Comparison of ENCODE assay signal across 8 cellular contexts in genomic region chr14:95518045-95518751, GRCh38. TPM values are rescaled to one million over a fixed set of nuclear protein-coding genes. Genes with fewer than 3 reads are reported as not detected.
DNase-seq lines count a peak whose midpoint lies in the region; ATAC-seq and TF ChIP-seq lines count a peak whose summit lies in the region.

No MANE protein-coding gene starts in this region.

- peaks cover 9% of the 10 kb centered on the region for H3K36me3 Mint-ChIP-seq in activated naive CD8-positive, alpha-beta T cell treated with anti-CD3 and anti-CD28 coated beads, Interleukin-2, amount 10 ng/mL, durations not matched to agents 7 days and 5 days
- H3K36me3 Mint-ChIP-seq in nephron (ENCODE audit: low read depth), result no peaks in the 10 kb centered on the region

- H3K27me3 Mint-ChIP-seq in activated naive CD8-positive, alpha-beta T cell treated with anti-CD3 and anti-CD28 coated beads, Interleukin-2, amount 10 ng/mL, durations not matched to agents 7 days and 5 days, result no peaks in the 10 kb centered on the region
- peaks cover 34% of the 10 kb centered on the region for H3K27me3 Mint-ChIP-seq in nephron (ENCODE audit: low read depth)

- TF ChIP-seq CTCF in nephron (IDR thresholded peaks at IDR 0.05; ENCODE audit: unreplicated experiment in 3 of 3), result no peak

- POLR2A ChIA-PET in activated naive CD8-positive, alpha-beta T cell treated with anti-CD3 and anti-CD28 coated beads, Interleukin-2, amount 10 ng/mL, durations not matched to agents 7 days and 5 days (lab: Charles Lee), result interaction anchor here (0.7 to 3.2 kb wide), 4 partner anchors 11 to 76 kb away, joined by 3 to 25 read pairs (median 8); partner anchors contain the start of gene GLRX5

- no peaks in the 10 kb centered on the region for H3K9me3 Mint-ChIP-seq in activated naive CD8-positive, alpha-beta T cell treated with anti-CD3 and anti-CD28 coated beads, Interleukin-2, amount 10 ng/mL, durations not matched to agents 7 days and 5 days
- H3K9me3 Mint-ChIP-seq in nephron, result no peaks in the 10 kb centered on the region

- peak overlapping the region; percentile 77 for H3K4me3 Mint-ChIP-seq in activated naive CD8-positive, alpha-beta T cell treated with anti-CD3 and anti-CD28 coated beads, Interleukin-2, amount 10 ng/mL, durations not matched to agents 7 days and 5 days
- H3K4me3 Mint-ChIP-seq in nephron, result peak overlapping the region; percentile 79 to 82 (median 80)

- H3K27ac Mint-ChIP-seq in activated naive CD8-positive, alpha-beta T cell treated with anti-CD3 and anti-CD28 coated beads, Interleukin-2, amount 10 ng/mL, durations not matched to agents 7 days and 5 days, result peak overlapping the region; percentile 97
- peak overlapping the region in 1 of 3 experiments; percentile 46 for H3K27ac Mint-ChIP-seq in nephron

- DNase-seq in Kasumi-1 (lab: John Stamatoyannopoulos, UW), result peak; percentile 18 to 27
- DNase-seq in activated naive CD8-positive, alpha-beta T cell treated with anti-CD3 and anti-CD28 coated beads, Interleukin-2, amount 10 ng/mL, durations not matched to agents 7 days and 5 days, result no peak
- DNase-seq in mucosa of gallbladder (ENCODE audit: low spot score), result no peak
- no peak for DNase-seq in DMS 273 treated with DMSO at 0.1 percent for 48 hours (lab: John Stamatoyannopoulos, UW)

- ATAC-seq in GM18508 (IDR thresholded peaks at IDR 0.05; ENCODE audit: insufficient read depth, unreplicated experiment), result peak; percentile 29
- no peak for ATAC-seq in activated naive CD8-positive, alpha-beta T cell treated with anti-CD3 and anti-CD28 coated beads, Interleukin-2, amount 10 ng/mL, durations not matched to agents 7 days and 5 days (ENCODE audit: low read depth)
- ATAC-seq in GM19467 (IDR thresholded peaks at IDR 0.05; ENCODE audit: unreplicated experiment), result no peak
- no peak for ATAC-seq in HG02870 (IDR thresholded peaks at IDR 0.05; ENCODE audit: unreplicated experiment)

- H3K4me1 Mint-ChIP-seq in activated naive CD8-positive, alpha-beta T cell treated with anti-CD3 and anti-CD28 coated beads, Interleukin-2, amount 10 ng/mL, durations not matched to agents 7 days and 5 days, result peaks cover 65% of the 10 kb centered on the region
- H3K4me1 Mint-ChIP-seq in nephron, result peaks cover 28% of the 10 kb centered on the region

RNA-seq across cellular contexts. Expression of gene SYNE3, which starts 1.7 kb away (rescaled TPM):
- 10 to 100 TPM; 79.0 to 79.1 TPM for total RNA-seq in activated naive CD8-positive, alpha-beta T cell treated with anti-CD3 and anti-CD28 coated beads, Interleukin-2, amount 10 ng/mL, durations not matched to agents 7 days and 5 days
- 9.5 TPM for total RNA-seq in mucosa of gallbladder

RNA-seq across cellular contexts. Expression of gene GLRX5, which starts 16.7 kb away (rescaled TPM):
- total RNA-seq in activated naive CD8-positive, alpha-beta T cell treated with anti-CD3 and anti-CD28 coated beads, Interleukin-2, amount 10 ng/mL, durations not matched to agents 7 days and 5 days, result 10 to 100 TPM; 33.8 to 34.7 TPM
- total RNA-seq in mucosa of gallbladder, result 38.6 TPM

Comparison
In these comparisons a context has a peak if more than half of its experiments do, and no peak if none do; other contexts are left out.
1. DNase-seq: peak in Kasumi-1 (2 of 2); none in activated naive CD8-positive, alpha-beta T cell treated with anti-CD3 and anti-CD28 coated beads, Interleukin-2, amount 10 ng/mL, durations not matched to agents 7 days and 5 days (single experiment), mucosa of gallbladder (single experiment) and DMS 273 treated with DMSO at 0.1 percent for 48 hours (single experiment).